33 cellular contexts compared by ENCODE assay signal in genomic region chr10:30943451-30943850, GRCh38.
"Had no signal": no experiment of that assay in that cellular context is flagged by ENCODE, and none has a peak within 500 bp of the region (broad histone marks: within the 10 kb centered on the region; RNA-seq: fewer than 3 reads in every experiment).

No MANE protein-coding gene starts in this region.

- DNase-seq: activated B cell treated with CpG ODN at 0.5 μM for 24 hours; activated CD4-positive, alpha-beta memory T cell treated with anti-CD3 and anti-CD28 coated beads for 36 hours; activated CD4-positive, alpha-beta T cell treated with anti-CD3 and anti-CD28 coated beads for 4 hours; activated CD4-positive, alpha-beta T cell treated with anti-CD3 and anti-CD28 coated beads, Interleukin-2, amount 10 ng/mL, durations not matched to agents 24 days and 14 days; activated CD4-positive, alpha-beta T cell treated with anti-CD3 and anti-CD28 coated beads, Interleukin-2, amount 50 U/mL, for 1 hour; activated CD4-positive, alpha-beta T cell treated with anti-CD3 and anti-CD28 coated beads, Interleukin-2, amount 50 U/mL, for 4 hours; activated CD4-positive, CD25-positive, alpha-beta regulatory T cell treated with anti-CD3 and anti-CD28 coated beads, Interleukin-2, amount 50 U/mL, for 72 hours; activated CD8-positive, alpha-beta memory T cell treated with anti-CD3 and anti-CD28 coated beads, Interleukin-2, amount 50 U/mL, for 4 hours; activated CD8-positive, alpha-beta T cell treated with anti-CD3 and anti-CD28 coated beads for 36 hours; activated effector memory CD4-positive, alpha-beta T cell treated with anti-CD3 and anti-CD28 coated beads, Interleukin-2, amount 50 U/mL, for 16 hours; activated gamma-delta T cell treated with Interleukin-2 at 50 U/mL for 16 hours; activated naive CD4-positive, alpha-beta T cell; activated naive CD4-positive, alpha-beta T cell treated with anti-CD3 and anti-CD28 coated beads for 36 hours; activated naive CD4-positive, alpha-beta T cell treated with anti-CD3 and anti-CD28 coated beads, Interleukin-2, amount 50 U/mL, for 16 hours; activated naive CD8-positive, alpha-beta T cell treated with anti-CD3 and anti-CD28 coated beads for 36 hours; activated T-cell treated with anti-CD3 and anti-CD28 coated beads for 4 hours; activated T-cell treated with anti-CD3 and anti-CD28 coated beads, Interleukin-2, amount 50 U/mL, for 1 hour; activated T-cell treated with anti-CD3 and anti-CD28 coated beads, Interleukin-2, amount 50 U/mL, for 4 hours; activated T-cell treated with anti-CD3 and anti-CD28 coated beads, Interleukin-2, amount 50 U/mL, for 72 hours; adrenal gland; amniotic stem cell; aorta; body of pancreas; brain microvascular endothelial cell; central memory CD4-positive, alpha-beta T cell; T-helper 2 cell; T-helper 9 cell had no signal

- H3K27ac Mint-ChIP-seq: activated B cell treated with CpG ODN at 0.5 μM for 24 hours; activated CD4-positive, alpha-beta memory T cell treated with anti-CD3 and anti-CD28 coated beads for 36 hours; activated CD4-positive, alpha-beta T cell treated with anti-CD3 and anti-CD28 coated beads, Interleukin-2, amount 10 ng/mL, durations not matched to agents 24 days and 14 days; activated CD8-positive, alpha-beta T cell treated with anti-CD3 and anti-CD28 coated beads for 36 hours; activated naive CD4-positive, alpha-beta T cell treated with anti-CD3 and anti-CD28 coated beads for 36 hours; activated naive CD4-positive, alpha-beta T cell treated with anti-CD3 and anti-CD28 coated beads, Interleukin-2, amount 50 U/mL, for 72 hours; activated naive CD8-positive, alpha-beta T cell treated with anti-CD3 and anti-CD28 coated beads for 36 hours; activated T-cell treated with anti-CD3 and anti-CD28 coated beads, Interleukin-2, amount 50 U/mL, for 72 hours; activated T-helper 1 cell treated with anti-CD3 and anti-CD28 coated beads, Interleukin-12 subunit alpha, Interleukin-12 subunit beta, Interleukin-2, Interleukin-4 antibody, amounts not matched to agents 30 ng/mL and 10 ng/mL and 1 ng/mL, durations not matched to agents 14 hours and 24 hours and 36 hours; activated T-helper 17 cell treated with anti-CD3 and anti-CD28 coated beads, Interleukin-2, amount 50 U/mL, for 72 hours; T-helper 2 cell treated with Interferon-gamma antibody and Interleukin-4, amounts not matched to agents 5 μg/mL and 100 μg/mL, for 36 hours had no signal

- H3K27ac ChIP-seq: adrenal gland, body of pancreas, brain microvascular endothelial cell, breast epithelium, VCaP had no signal

- H3K9me3 ChIP-seq: adrenal gland, body of pancreas, breast epithelium had no signal

- H3K27me3 Mint-ChIP-seq: activated B cell treated with CpG ODN at 0.5 μM for 24 hours; activated CD4-positive, alpha-beta memory T cell treated with anti-CD3 and anti-CD28 coated beads for 36 hours; activated CD4-positive, alpha-beta T cell treated with anti-CD3 and anti-CD28 coated beads, Interleukin-2, amount 10 ng/mL, durations not matched to agents 24 days and 14 days; activated CD8-positive, alpha-beta T cell treated with anti-CD3 and anti-CD28 coated beads for 36 hours; activated naive CD8-positive, alpha-beta T cell treated with anti-CD3 and anti-CD28 coated beads for 36 hours; activated T-helper 17 cell treated with anti-CD3 and anti-CD28 coated beads, Interleukin-2, amount 50 U/mL, for 72 hours had no signal

- H3K4me3 ChIP-seq: adrenal gland, body of pancreas, breast epithelium had no signal

- ATAC-seq: activated CD8-positive, alpha-beta T cell treated with anti-CD3 and anti-CD28 coated beads for 36 hours; activated naive CD4-positive, alpha-beta T cell treated with anti-CD3 and anti-CD28 coated beads, Interleukin-2, amount 50 U/mL, for 72 hours; activated T-cell treated with anti-CD3 and anti-CD28 coated beads, Interleukin-2, amount 50 U/mL, for 4 hours; activated T-cell treated with anti-CD3 and anti-CD28 coated beads, Interleukin-2, amount 50 U/mL, for 72 hours; activated T-helper 17 cell treated with anti-CD3 and anti-CD28 coated beads, Interleukin-2, amount 50 U/mL, for 72 hours; body of pancreas had no signal

- H3K36me3 ChIP-seq: adrenal gland, brain microvascular endothelial cell, breast epithelium had no signal

- H3K4me1 Mint-ChIP-seq: activated B cell treated with CpG ODN at 0.5 μM for 24 hours; activated CD4-positive, alpha-beta T cell treated with anti-CD3 and anti-CD28 coated beads, Interleukin-2, amount 10 ng/mL, durations not matched to agents 24 days and 14 days; activated naive CD8-positive, alpha-beta T cell treated with anti-CD3 and anti-CD28 coated beads for 36 hours had no signal

- H3K27me3 ChIP-seq: adrenal gland, body of pancreas, brain microvascular endothelial cell, breast epithelium had no signal

- H3K4me3 Mint-ChIP-seq: activated B cell treated with CpG ODN at 0.5 μM for 24 hours; activated CD4-positive, alpha-beta memory T cell treated with anti-CD3 and anti-CD28 coated beads for 36 hours; activated CD4-positive, alpha-beta T cell treated with anti-CD3 and anti-CD28 coated beads, Interleukin-2, amount 10 ng/mL, durations not matched to agents 24 days and 14 days; activated CD8-positive, alpha-beta T cell treated with anti-CD3 and anti-CD28 coated beads for 36 hours; activated naive CD4-positive, alpha-beta T cell treated with anti-CD3 and anti-CD28 coated beads for 36 hours; activated naive CD8-positive, alpha-beta T cell treated with anti-CD3 and anti-CD28 coated beads for 36 hours; activated T-cell treated with anti-CD3 and anti-CD28 coated beads, Interleukin-2, amount 50 U/mL, for 4 hours; activated T-cell treated with anti-CD3 and anti-CD28 coated beads, Interleukin-2, amount 50 U/mL, for 72 hours; activated T-helper 1 cell treated with anti-CD3 and anti-CD28 coated beads, Interleukin-12 subunit alpha, Interleukin-12 subunit beta, Interleukin-2, Interleukin-4 antibody, amounts not matched to agents 30 ng/mL and 10 ng/mL and 1 ng/mL, durations not matched to agents 14 hours and 24 hours and 36 hours; activated T-helper 17 cell treated with anti-CD3 and anti-CD28 coated beads, Interleukin-2, amount 50 U/mL, for 72 hours; T-helper 2 cell treated with Interferon-gamma antibody and Interleukin-4, amounts not matched to agents 5 μg/mL and 100 μg/mL, for 36 hours had no signal

- H3K9me3 Mint-ChIP-seq: activated B cell treated with CpG ODN at 0.5 μM for 24 hours; activated CD4-positive, alpha-beta T cell treated with anti-CD3 and anti-CD28 coated beads, Interleukin-2, amount 10 ng/mL, durations not matched to agents 24 days and 14 days; activated T-cell treated with anti-CD3 and anti-CD28 coated beads, Interleukin-2, amount 50 U/mL, for 72 hours had no signal

- H3K4me1 ChIP-seq: body of pancreas, breast epithelium had no signal
